ENCODE assay signal across 8 cellular contexts in genomic region chr14:88189040-88189839, GRCh38.
A peak's percentile ranks its signal among the peaks of the same experiment; 100 is the strongest.
DNase-seq lines count a peak whose midpoint lies in the region; ATAC-seq and TF ChIP-seq lines count a peak whose summit lies in the region.

No MANE protein-coding gene starts in this region.

- TF ChIP-seq POLR2A in transverse colon (IDR thresholded peaks at IDR 0.05): no peak

- no peak overlapping the region for H3K9ac ChIP-seq in neural cell (ENCODE audit: low read length)

- no peak for TF ChIP-seq EP300 in neural cell (conservative IDR thresholded peaks at IDR 0.05; ENCODE audit: poor library complexity, severe bottlenecking)
- TF ChIP-seq EP300 in transverse colon (IDR thresholded peaks at IDR 0.05; ENCODE audit: low read depth): no peak

- no peaks in the 10 kb centered on the region for H3F3A ChIP-seq in neural cell (ENCODE audit: insufficient read depth, low read length, poor library complexity, severe bottlenecking)

- TF ChIP-seq CTCF in HL-60 (IDR thresholded peaks at IDR 0.05; ENCODE audit: insufficient read depth, low read length) (peak; percentile 63), neural cell (IDR thresholded peaks at IDR 0.05; ENCODE audit: poor library complexity, severe bottlenecking) (peak; percentile 77), transverse colon (IDR thresholded peaks at IDR 0.05) (peak; percentile 51 to 75 (median 59))

- H4K20me1 ChIP-seq in neural cell (ENCODE audit: insufficient read depth): no peaks in the 10 kb centered on the region

- peak; percentile 57 for ATAC-seq in GM19397 (IDR thresholded peaks at IDR 0.05; ENCODE audit: unreplicated experiment)

- no peaks in the 10 kb centered on the region for H3K9me3 ChIP-seq in neural cell (ENCODE audit: low read length)
- H3K9me3 ChIP-seq in transverse colon: no peaks in the 10 kb centered on the region

- no peaks in the 10 kb centered on the region for H3K79me2 ChIP-seq in neural cell (replicated peaks; ENCODE audit: insufficient read depth, low read length)

- H3K27me3 ChIP-seq in HL-60 (ENCODE audit: insufficient read depth, poor library complexity, severe bottlenecking): no peaks in the 10 kb centered on the region
- no peaks in the 10 kb centered on the region for H3K27me3 ChIP-seq in neural cell (ENCODE audit: insufficient read depth, low read depth, low read length)
- H3K27me3 ChIP-seq in transverse colon: peaks cover 12% of the 10 kb centered on the region

- no peaks in the 10 kb centered on the region for H3K36me3 ChIP-seq in neural cell (ENCODE audit: insufficient read depth, low read length)
- H3K36me3 ChIP-seq in transverse colon: no peaks in the 10 kb centered on the region

- DNase-seq in Caki2 (ENCODE audit: low read depth): peak; percentile 34
- DNase-seq in HL-60 (ENCODE audit: low read depth in 1 of 2, low spot score in 1 of 2): peak; percentile 23 to 62
- DNase-seq in NCI-H748 treated with DMSO at 0.1 percent for 48 hours (lab: John Stamatoyannopoulos, UW): peak; percentile 95
- peak; percentile 19 for DNase-seq in activated CD8-positive, alpha-beta memory T cell treated with anti-CD3 and anti-CD28 coated beads, Interleukin-2, amount 50 U/mL, for 24 hours (ENCODE audit: extremely low read depth)
- DNase-seq in fibroblast of the conjunctiva (ENCODE audit: low read depth): peak; percentile 81
- peak; percentile 88 for DNase-seq in transverse colon

- intact Hi-C loops in transverse colon (cut with DNase I; ENCODE audit: low total_unique reads): no loop called here

- H3K4me2 ChIP-seq in neural cell (ENCODE audit: low read length): no peak overlapping the region

- WGBS in transverse colon (ENCODE audit: low coverage in 1 of 2), 2 donors: 14 to 19% methylated on average over 6 to 18 of the region's 18 CpGs

- H3K4me3 ChIP-seq in HL-60 (replicated peaks; ENCODE audit: insufficient read depth, low read length): no peak overlapping the region
- H3K4me3 ChIP-seq in neural cell (ENCODE audit: low read length): no peak overlapping the region
- H3K4me3 ChIP-seq in transverse colon: peak overlapping the region in 2 of 4 donors; percentile 9 to 22

- TF ChIP-seq RAD21 in neural cell (conservative IDR thresholded peaks at IDR 0.05): peak; percentile 85

- in situ Hi-C loops in Caki2 (cut with HindIII; ENCODE audit: low pct_unique_long_range_greater_than_20kb, low sequenced_read_pairs) (no loop called here), transverse colon (cut with MboI; ENCODE audit: low pct_ligation_motif_present in 1 of 4, low pct_unique_long_range_greater_than_20kb in 1 of 4, low sequenced_read_pairs in 3 of 4) (loop anchor here in 2 of 4 donors (25.0 kb wide), 3 partner anchors 198 to 373 kb away; partner anchors contain the start of genes PTPN21 (in 1 of the 2), SPATA7 (in 1 of the 2) and ZC3H14 (in 1 of the 2))

- peaks cover 0 to 14% (median 6%) of the 10 kb centered on the region in 4 donors for H3K4me1 ChIP-seq in transverse colon

- no peaks in the 10 kb centered on the region for H3K9me2 ChIP-seq in neural cell (ENCODE audit: insufficient read depth, low read length)

- no peak overlapping the region for H2AFZ ChIP-seq in neural cell (ENCODE audit: low read depth, low read length)

- H3K27ac ChIP-seq in HL-60 (replicated peaks) (no peak overlapping the region), neural cell (ENCODE audit: low read length) (no peak overlapping the region), transverse colon (no peak overlapping the region)

TF ChIP-seq in neural cell, 6 proteins besides CTCF, POLR2A, EP300 and RAD21:
- TF ChIP-seq SMC3 (conservative IDR thresholded peaks at IDR 0.05; ENCODE audit: poor library complexity) (peak; percentile 82), POLR2AphosphoS5 (IDR thresholded peaks at IDR 0.05) (no peak), TAF1 (IDR thresholded peaks at IDR 0.05; ENCODE audit: low read depth) (no peak)

Comparison
In these comparisons a context has a peak if more than half of its experiments do, and no peak if none do; other contexts are left out.
1. DNase-seq: peak in every context shown above with its lines; median percentile 95 in NCI-H748 treated with DMSO at 0.1 percent for 48 hours; 88 in transverse colon; 81 in fibroblast of the conjunctiva; 42 in HL-60; 34 in Caki2; 19 in activated CD8-positive, alpha-beta memory T cell treated with anti-CD3 and anti-CD28 coated beads, Interleukin-2, amount 50 U/mL, for 24 hours.